17 cellular contexts compared by ENCODE assay signal in the genomic region with DNA sequence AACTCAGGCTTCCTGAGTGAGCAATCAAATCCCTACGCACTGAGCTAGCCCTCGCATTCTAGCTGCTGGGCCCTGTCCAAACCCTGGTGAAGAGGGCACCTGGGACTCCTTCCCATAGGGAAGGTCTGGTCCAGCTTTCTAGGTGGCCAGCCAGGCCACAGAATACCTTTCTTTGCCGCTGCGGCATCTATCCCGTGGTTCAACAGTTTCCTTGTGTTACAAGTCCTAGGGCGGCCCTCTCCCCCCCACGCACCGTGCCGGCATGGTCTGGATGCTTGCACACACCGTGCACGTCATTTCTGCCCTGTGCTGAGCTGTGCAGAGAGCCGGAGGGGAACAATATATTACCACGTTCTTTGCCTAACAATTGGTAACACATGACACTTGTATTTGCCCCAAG.
A peak's percentile ranks its signal among the peaks of the same experiment; 100 is the strongest.
DNase-seq lines count a peak whose midpoint lies in the region; ATAC-seq and TF ChIP-seq lines count a peak whose summit lies in the region.
"Had no signal": no experiment of that assay in that cellular context is flagged by ENCODE, and none has a peak within 500 bp of the region (broad histone marks: within the 10 kb centered on the region; RNA-seq: fewer than 3 reads in every experiment).

No MANE protein-coding gene starts in this region.

- WGBS in esophagus muscularis mucosa, result 82% methylated on average over 8 of the region's 13 CpGs

- no peaks in the 10 kb centered on the region for H3K36me3 Mint-ChIP-seq in osteocyte (ENCODE audit: unreplicated experiment)
- H3K36me3 Mint-ChIP-seq: CD14-positive monocyte; CD4-positive, alpha-beta memory T cell; IgD-negative memory B cell had no signal

- no peak overlapping the region for H3K27ac Mint-ChIP-seq in osteocyte (ENCODE audit: unreplicated experiment)
- H3K27ac Mint-ChIP-seq: CD14-positive monocyte; CD4-positive, alpha-beta memory T cell; IgD-negative memory B cell had no signal

- no peak for TF ChIP-seq EP300 in esophagus muscularis mucosa (IDR thresholded peaks at IDR 0.05)

- peaks cover 0 to 15% (median 0%) of the 10 kb centered on the region in 4 donors for H3K27me3 ChIP-seq in esophagus muscularis mucosa
- H3K27me3 ChIP-seq: BLaER1 had no signal

- no peaks in the 10 kb centered on the region for H3K9me3 ChIP-seq in esophagus muscularis mucosa
- H3K9me3 ChIP-seq: BLaER1, HAP-1 had no signal

- no peaks in the 10 kb centered on the region for H3K4me1 Mint-ChIP-seq in osteocyte (ENCODE audit: unreplicated experiment)
- H3K4me1 Mint-ChIP-seq: CD14-positive monocyte; CD4-positive, alpha-beta memory T cell; IgD-negative memory B cell had no signal

- H3K27ac ChIP-seq in coronary artery (no peak overlapping the region), esophagus muscularis mucosa (replicated peaks in 1 of 4) (no peak overlapping the region)
- H3K27ac ChIP-seq: A549, BLaER1 had no signal

- no peaks in the 10 kb centered on the region for H3K4me1 ChIP-seq in esophagus muscularis mucosa
- H3K4me1 ChIP-seq: A549, BLaER1, HAP-1 had no signal

- H3K36me3 ChIP-seq in esophagus muscularis mucosa, result no peaks in the 10 kb centered on the region
- H3K36me3 ChIP-seq: BLaER1, HAP-1 had no signal

- no peak overlapping the region for H3K4me3 ChIP-seq in coronary artery
- H3K4me3 ChIP-seq in esophagus muscularis mucosa, result no peak overlapping the region
- H3K4me3 ChIP-seq: A549, BLaER1, HAP-1 had no signal

- TF ChIP-seq CTCF in coronary artery (IDR thresholded peaks at IDR 0.05), result no peak
- TF ChIP-seq CTCF in esophagus muscularis mucosa (IDR thresholded peaks at IDR 0.05), result no peak
- TF ChIP-seq CTCF in osteocyte (IDR thresholded peaks at IDR 0.05), result no peak

- no peaks in the 10 kb centered on the region for H3K27me3 Mint-ChIP-seq in osteocyte (ENCODE audit: unreplicated experiment)
- H3K27me3 Mint-ChIP-seq: IgD-negative memory B cell had no signal

- no peaks in the 10 kb centered on the region for H3K9me3 Mint-ChIP-seq in osteocyte (ENCODE audit: unreplicated experiment)

- intact Hi-C loops in esophagus muscularis mucosa (cut with DNase I), result no loop called here

- TF ChIP-seq POLR2A in esophagus muscularis mucosa (IDR thresholded peaks at IDR 0.05; ENCODE audit: low read depth), result no peak

- ATAC-seq in GM18519 (IDR thresholded peaks at IDR 0.05; ENCODE audit: low FRiP score, unreplicated experiment) (no peak), HG02623 (IDR thresholded peaks at IDR 0.05; ENCODE audit: unreplicated experiment) (no peak), GM18909 (IDR thresholded peaks at IDR 0.05; ENCODE audit: poor library complexity, unreplicated experiment) (no peak)
- ATAC-seq: A549, HepG2 had no signal

- DNase-seq in coronary artery (ENCODE audit: low spot score) (peak; percentile 26), esophagus muscularis mucosa (ENCODE audit: extremely low spot score) (peak; percentile 26), osteocyte (ENCODE audit: extremely low spot score, unreplicated experiment) (peak; percentile 67)
- DNase-seq: CD4-positive, alpha-beta memory T cell; DMS153; DMS79; GDM1; KBM-7 had no signal

- H3K4me3 Mint-ChIP-seq in osteocyte (ENCODE audit: unreplicated experiment), result no peak overlapping the region
- H3K4me3 Mint-ChIP-seq: CD14-positive monocyte; CD4-positive, alpha-beta memory T cell; IgD-negative memory B cell had no signal
